8 cellular contexts compared by ENCODE assay signal in genomic region chr19:15101479-15102082, GRCh38. TPM values are rescaled to one million over a fixed set of nuclear protein-coding genes. Genes with fewer than 3 reads are reported as not detected.
DNase-seq lines count a peak whose midpoint lies in the region; ATAC-seq and TF ChIP-seq lines count a peak whose summit lies in the region.

No MANE protein-coding gene starts in this region.

- H3K27ac ChIP-seq in AG04450 (ENCODE audit: low read depth, low read length), result no peak overlapping the region
- H3K27ac ChIP-seq in right lobe of liver, result no peak overlapping the region
- H3K27ac ChIP-seq in thoracic aorta, result no peak overlapping the region

- peaks cover 13% of the 10 kb centered on the region for H3K9me3 Mint-ChIP-seq in MCF 10A (ENCODE audit: unreplicated experiment)

- no peak for TF ChIP-seq POLR2A in right lobe of liver (IDR thresholded peaks at IDR 0.05)

- intact Hi-C loops in MCF 10A (cut with micrococcal nuclease) (no loop called here), right lobe of liver (cut with DNase I) (no loop called here)

- H3K36me3 ChIP-seq in right lobe of liver, result no peaks in the 10 kb centered on the region
- no peaks in the 10 kb centered on the region for H3K36me3 ChIP-seq in thoracic aorta

- H3K4me3 Mint-ChIP-seq in T-helper 17 cell, result no peak overlapping the region
- H3K4me3 Mint-ChIP-seq in MCF 10A (ENCODE audit: unreplicated experiment), result no peak overlapping the region

- H3K36me3 Mint-ChIP-seq in T-helper 17 cell (ENCODE audit: low read depth), result peaks cover under 1% of the 10 kb centered on the region
- H3K36me3 Mint-ChIP-seq in MCF 10A (ENCODE audit: insufficient read depth, unreplicated experiment), result peaks cover 6% of the 10 kb centered on the region

- H3K27me3 ChIP-seq in AG04450 (ENCODE audit: control insufficient read depth, insufficient read depth, low read length) (peaks cover 5% of the 10 kb centered on the region), right lobe of liver (no peaks in the 10 kb centered on the region), thoracic aorta (replicated peaks; ENCODE audit: insufficient read depth) (no peaks in the 10 kb centered on the region)

- H3K9me3 ChIP-seq in AG04450 (ENCODE audit: control insufficient read depth, insufficient read depth, low read length) (peaks cover 26% of the 10 kb centered on the region), T-helper 17 cell (ENCODE audit: control insufficient read depth, low read length, poor library complexity, severe bottlenecking) (no peaks in the 10 kb centered on the region), right lobe of liver (no peaks in the 10 kb centered on the region), thoracic aorta (peaks cover 6% of the 10 kb centered on the region)

- no TSS peak for BruUV-seq in MCF 10A (replicated peaks; lab: Mats Ljungman, UMichigan)

- H3K27ac Mint-ChIP-seq in T-helper 17 cell (no peak overlapping the region), MCF 10A (ENCODE audit: low read depth, unreplicated experiment) (no peak overlapping the region)

- CTCF ChIA-PET in AG04450 (lab: Charles Lee) (interaction anchor here (0.5 to 3.2 kb wide), 23 partner anchors 9 to 1112 kb away, joined by 3 to 24 read pairs (median 4); partner anchors contain the start of gene AKAP8L), MCF 10A (lab: Yijun Ruan, JAX) (interaction anchor here (0.5 to 4.1 kb wide), 25 partner anchors 11 to 1113 kb away, joined by 3 to 26 read pairs (median 4); partner anchors contain the start of gene OR1I1)

- H3K4me1 ChIP-seq in right lobe of liver (no peaks in the 10 kb centered on the region), thoracic aorta (ENCODE audit: control insufficient read depth in 1 of 2, low read depth in 2 of 2) (no peaks in the 10 kb centered on the region)

- no peak overlapping the region for H3K4me3 ChIP-seq in AG04450 (ENCODE audit: low read depth, low read length)
- no peak overlapping the region for H3K4me3 ChIP-seq in right lobe of liver
- H3K4me3 ChIP-seq in thoracic aorta, result no peak overlapping the region

- ATAC-seq in T-helper 17 cell, result peak; percentile 71
- ATAC-seq in right lobe of liver, result peak; percentile 89 to 95 (median 92)
- no peak for ATAC-seq in thoracic aorta (ENCODE audit: insufficient number of reproducible peaks, low FRiP score, low read depth)
- ATAC-seq in GM19452 (IDR thresholded peaks at IDR 0.05; ENCODE audit: unreplicated experiment), result no peak

- POLR2A ChIA-PET in AG04450 (lab: Yijun Ruan, JAX), result interaction anchor here (0.5 to 1.0 kb wide), 2 partner anchors 24 to 259 kb away, joined by 3 to 6 read pairs; a partner anchor contains a TSS
- POLR2A ChIA-PET in MCF 10A (lab: Yijun Ruan, JAX), result no interaction called here

- DNase-seq in AG04450 (ENCODE audit: low read depth, low spot score) (no peak), GM19240 (ENCODE audit: insufficient read length, low spot score) (peak; percentile 58), T-helper 17 cell (peak in 2 of 3 donors; percentile 21 to 46), MCF 10A (ENCODE audit: unreplicated experiment) (peak; percentile 45), right lobe of liver (no peak), thoracic aorta (ENCODE audit: low spot score) (no peak), NCI-H2227 (lab: John Stamatoyannopoulos, UW; ENCODE audit: unreplicated experiment) (no peak)

- H3K4me1 Mint-ChIP-seq in T-helper 17 cell (peaks cover 3% of the 10 kb centered on the region), MCF 10A (ENCODE audit: insufficient read depth, unreplicated experiment) (peaks cover 5% of the 10 kb centered on the region)

- H3K27me3 Mint-ChIP-seq in T-helper 17 cell, result peaks cover 22% of the 10 kb centered on the region
- H3K27me3 Mint-ChIP-seq in MCF 10A (ENCODE audit: insufficient read depth, unreplicated experiment), result no peaks in the 10 kb centered on the region

- TF ChIP-seq CTCF in AG04450 (IDR thresholded peaks at IDR 0.05; ENCODE audit: low read depth, low read length) (peak; percentile 67), MCF 10A (IDR thresholded peaks at IDR 0.05; ENCODE audit: unreplicated experiment) (peak; percentile 55), right lobe of liver (IDR thresholded peaks at IDR 0.05) (peak; percentile 60 to 80 (median 74)), thoracic aorta (IDR thresholded peaks at IDR 0.05) (peak; percentile 53)

- WGBS in right lobe of liver (ENCODE audit: insufficient coverage, low coverage, low lambda C conversion rate, missing lambda C conversion rate), result 49% methylated on average over 3 of the region's 3 CpGs

RNA-seq across cellular contexts. Expression of gene SYDE1, which starts 5.6 kb away (rescaled TPM):
- polyA plus RNA-seq in AG04450 (2011; rRNA removed), result 30.3 and 42.3 TPM in 2 replicates
- 29.1 and 38.4 TPM in 2 replicates for polyA minus RNA-seq in AG04450 (2011; rRNA and poly(A)+ RNA removed)
- total RNA-seq in T-helper 17 cell (under 1 TPM in 1 of 2 donors, not detected in 1; 0.12 TPM), MCF 10A (2022) (22.6 and 24.2 TPM in 2 replicates), right lobe of liver (1 to 10 TPM; 2.7 to 7.4 (median 4.6) TPM), thoracic aorta (10 to 100 TPM; 46.6 to 83.3 TPM)

RNA-seq across cellular contexts. Expression of gene OR1I1, which starts 19.6 kb away (rescaled TPM):
- not detected in 2 replicates for polyA plus RNA-seq in AG04450 (2011; rRNA removed)
- polyA minus RNA-seq in AG04450 (2011; rRNA and poly(A)+ RNA removed), result not detected in 2 replicates
- total RNA-seq in T-helper 17 cell (not detected), MCF 10A (2022) (not detected in 2 replicates), right lobe of liver (not detected), thoracic aorta (not detected)

RNA-seq across cellular contexts. Expression of gene CASP14, which starts 52.3 kb away (rescaled TPM):
- polyA plus RNA-seq in AG04450 (2011; rRNA removed), result not detected in 2 replicates
- not detected in 2 replicates for polyA minus RNA-seq in AG04450 (2011; rRNA and poly(A)+ RNA removed)
- total RNA-seq in T-helper 17 cell (not detected), MCF 10A (2022) (not detected in 2 replicates), right lobe of liver (not detected), thoracic aorta (under 1 TPM in 1 of 2 donors, not detected in 1; 0.54 TPM)

Comparison
In these comparisons a context has a peak if more than half of its experiments do, and no peak if none do; other contexts are left out.
1. DNase-seq: peak in GM19240 (single experiment), T-helper 17 cell (2 of 3) and MCF 10A (single experiment); none in AG04450 (single experiment), right lobe of liver (0 of 3), thoracic aorta (single experiment) and NCI-H2227 (single experiment).
2. ATAC-seq: peak in T-helper 17 cell (single experiment) and right lobe of liver (4 of 4); none in thoracic aorta (single experiment) and GM19452 (single experiment).
3. Peak in every context shown above with its lines, with median percentiles within 50 percentile points of each other: CTCF ChIP-seq.